ENCODE assay signal across 10 cellular contexts in genomic region chr19:53101518-53101917, GRCh38. TPM values are rescaled to one million over a fixed set of nuclear protein-coding genes. Genes with fewer than 3 reads are reported as not detected.
DNase-seq lines count a peak whose midpoint lies in the region; ATAC-seq, FAIRE-seq and TF ChIP-seq lines count a peak whose summit lies in the region.
"Had no signal": no experiment of that assay in that cellular context is flagged by ENCODE, and none has a peak within 500 bp of the region (broad histone marks: within the 10 kb centered on the region; RNA-seq: fewer than 3 reads in every experiment).

No MANE protein-coding gene starts in this region.

- FAIRE-seq in GM12878 (lab: Jason Lieb, UNC), result peak; percentile 7

- ATAC-seq in GM12878 (no peak), HG03442 (IDR thresholded peaks at IDR 0.05; ENCODE audit: unreplicated experiment) (no peak), HG03432 (IDR thresholded peaks at IDR 0.05; ENCODE audit: unreplicated experiment) (no peak)

- BruUV-seq in Calu3 (replicated peaks; lab: Mats Ljungman, UMichigan) (no TSS peak), GM12878 (replicated peaks; lab: Mats Ljungman, UMichigan) (no TSS peak)

- peaks cover 31% of the 10 kb centered on the region for H3K36me3 ChIP-seq in KOPT-K1 (ENCODE audit: insufficient read depth, low read length)
- peaks cover 0 to 7% of the 10 kb centered on the region in 2 experiments; a peak in 1 of 4 replicates for H3K36me3 ChIP-seq in GM12878 (ENCODE audit: control insufficient read depth in 2 of 2, insufficient read depth in 2 of 2, low read length in 1 of 2)

- H3K4me1 Mint-ChIP-seq in Calu3 (ENCODE audit: low read depth, unreplicated experiment) (no peaks in the 10 kb centered on the region), nephron (peaks cover 39% of the 10 kb centered on the region)

- H3K9me3 Mint-ChIP-seq in Calu3 (ENCODE audit: low read depth, unreplicated experiment) (peaks cover 24% of the 10 kb centered on the region), nephron (no peaks in the 10 kb centered on the region)

- TF ChIP-seq CTCF in Calu3 (IDR thresholded peaks at IDR 0.05; ENCODE audit: unreplicated experiment) (no peak), GM12878 (IDR thresholded peaks at IDR 0.05 in 2 of 3, conservative IDR thresholded peaks at IDR 0.05 in 1 of 3; ENCODE audit: control insufficient read depth in 2 of 3, extremely low read depth in 1 of 3, insufficient read depth in 1 of 3, low read depth in 3 of 3, low read length in 3 of 3) (no peak), nephron (IDR thresholded peaks at IDR 0.05; ENCODE audit: unreplicated experiment in 3 of 3) (no peak)

- no peak overlapping the region for H2AFZ ChIP-seq in GM12878 (ENCODE audit: control insufficient read depth, low read depth, low read length)

- CTCF ChIA-PET in Calu3 (lab: Charles Lee), result interaction anchor here (0.6 kb wide), 1 partner anchor 705 kb away, joined by 3 read pairs; no protein-coding TSS in a partner anchor
- CTCF ChIA-PET in GM12878 (lab: Yijun Ruan, JAX), result interaction anchor here (0.6 to 0.8 kb wide), 2 partner anchors 90 to 94 kb away, joined by 3 read pairs; no protein-coding TSS in a partner anchor
- CTCF ChIA-PET in HEK293T (lab: Yijun Ruan, JAX), result no interaction called here

- peak overlapping the region; percentile 92 for H3K4me2 ChIP-seq in GM12878 (ENCODE audit: control insufficient read depth, insufficient read depth)

- H3K9ac ChIP-seq in GM12878 (ENCODE audit: control insufficient read depth, insufficient read depth, low read length), result peak overlapping the region; percentile 4; the same call in 1 of the 2 replicates

- H3K4me3 ChIP-seq in GM12878, result peak overlapping the region; percentile 84

- TF ChIP-seq RAD21 in GM12878 (IDR thresholded peaks at IDR 0.05; ENCODE audit: insufficient read depth, low read depth, low read length), result no peak

- H3K79me2 ChIP-seq in GM12878 (ENCODE audit: control insufficient read depth, insufficient read depth, low read length), result peaks cover 27% of the 10 kb centered on the region

- RAD21 ChIA-PET in GM12878 (lab: Charles Lee; ENCODE audit: unreplicated experiment), result no interaction called here

- 38% methylated on average over 1 of the region's 1 CpG for WGBS in GM12878 (ENCODE audit: insufficient coverage, insufficient replicate concordance, low lambda C conversion rate, missing lambda C conversion rate)

- H3K9me3 ChIP-seq in KOPT-K1 (ENCODE audit: insufficient read depth, low read length, poor library complexity, severe bottlenecking) (no peaks in the 10 kb centered on the region), GM12878 (replicated peaks; ENCODE audit: control insufficient read depth, insufficient read depth, low read length) (peaks cover 4% of the 10 kb centered on the region; the same call in 1 of the 3 replicates)

- H3K27ac Mint-ChIP-seq in Calu3 (ENCODE audit: unreplicated experiment), result no peak overlapping the region
- peak overlapping the region in 1 of 3 experiments; percentile 56 for H3K27ac Mint-ChIP-seq in nephron

- H3K27me3 Mint-ChIP-seq in Calu3 (ENCODE audit: unreplicated experiment) (no peaks in the 10 kb centered on the region), nephron (ENCODE audit: low read depth) (no peaks in the 10 kb centered on the region)

- H4K20me1 ChIP-seq in GM12878 (ENCODE audit: control insufficient read depth, insufficient read depth), result no peaks in the 10 kb centered on the region

- in situ Hi-C loops in GM12878 (cut with MboI), result no loop called here

- TF ChIP-seq EP300 in GM12878 (IDR thresholded peaks at IDR 0.05; ENCODE audit: borderline replicate concordance in 1 of 2, control insufficient read depth in 1 of 2, low read depth in 2 of 2, low read length in 2 of 2), result no peak

- no peaks in the 10 kb centered on the region for H3K27me3 ChIP-seq in GM12878 (replicated peaks in 1 of 2; ENCODE audit: control insufficient read depth in 2 of 2, insufficient read depth in 2 of 2, low read length in 1 of 2)

- 0 out of 2 replicates have a peak, but pooled peaks cover 4% of the 10 kb centered on the region for H3K4me1 ChIP-seq in GM12878 (ENCODE audit: control insufficient read depth, insufficient read depth, low read length)

- SMC1A ChIA-PET in GM12878 (lab: Charles Lee; ENCODE audit: uncharacterized antibody, unreplicated experiment), result interaction anchor here (0.6 kb wide), 1 partner anchor 145 kb away, joined by 3 read pairs; no protein-coding TSS in a partner anchor

- POLR2A ChIA-PET in GM12878 (lab: Charles Lee) (interaction anchor here (1.6 kb wide), 1 partner anchor 138 kb away, joined by 3 read pairs; no protein-coding TSS in a partner anchor), HEK293T (lab: Yijun Ruan, JAX) (no interaction called here)

- DNase-seq in Calu3, result no peak
- DNase-seq in GM12878 (ENCODE audit: low read depth, low spot score), result no peak
- no peak for DNase-seq in SKM-1 treated with dmso at 0.1 percent for 144 hours (lab: John Stamatoyannopoulos, UW; ENCODE audit: unreplicated experiment)
- DNase-seq in HEK293T (ENCODE audit: extremely low spot score), result no peak
- DNase-seq: islet precursor cell, NCI-H187 treated with DMSO at 0.1 percent for 48 hours had no signal

- intact Hi-C loops in Calu3 (cut with micrococcal nuclease; ENCODE audit: unreplicated experiment) (no loop called here), GM12878 (cut with micrococcal nuclease; ENCODE audit: unreplicated experiment) (loop anchor here (5.0 to 10.0 kb wide), 2 partner anchors 139 to 1003 kb away; partner anchors contain the start of genes NDUFA3, OSCAR and ZNF816)

- H3K27ac ChIP-seq in KOPT-K1 (ENCODE audit: low read depth, low read length, poor library complexity, severe bottlenecking), result peak overlapping the region; percentile 83
- no peak overlapping the region for H3K27ac ChIP-seq in GM12878 (ENCODE audit: control insufficient read depth, insufficient read depth)

- H3K4me3 Mint-ChIP-seq in Calu3 (ENCODE audit: low read depth, unreplicated experiment) (peak overlapping the region; percentile 70), nephron (peak overlapping the region; percentile 88 to 90 (median 89))

- no peak for TF ChIP-seq POLR2A in GM12878 (IDR thresholded peaks at IDR 0.05; ENCODE audit: low read depth, low read length)

- H3K36me3 Mint-ChIP-seq in Calu3 (ENCODE audit: insufficient read depth, unreplicated experiment) (peaks cover 25% of the 10 kb centered on the region), nephron (ENCODE audit: low read depth) (peaks cover 40% of the 10 kb centered on the region)

RNA-seq across cellular contexts. Expression of gene ZNF160, which starts 1.7 kb away (rescaled TPM):
- total RNA-seq in Calu3 (2022) (7.7 and 7.8 TPM in 2 replicates), GM12878 (2014; rRNA removed) (12.9 and 14.6 TPM in 2 replicates), GM12878 (2014; rRNA removed; fragmentation: Illumina TruSeq; extraction: Trizol) (16.9 and 17.4 TPM in 2 replicates), GM12878 (2021) (11.4 and 12.4 TPM in 2 replicates)
- 466 and 482 TPM in 2 replicates for total RNA-seq in GM12878 (2013; cell fraction: nucleolus; rRNA removed)
- polyA plus RNA-seq in GM12878 (2011; ENCODE audit: low read depth), result 10.9 TPM
- polyA plus RNA-seq in GM12878 (2011; rRNA removed) (18.6 and 29.9 TPM in 2 replicates), GM12878 (2014; fragmentation: Illumina TruSeq; extraction: Trizol) (12.3 and 12.4 TPM in 2 replicates), GM12878 (2014; fragmentation: Nextera tagmentation; extraction: Ambion mirVana) (1 to 10 TPM; 2.8 to 3.2 TPM), GM12878 (2014; rRNA removed) (9.5 and 10.9 TPM in 2 replicates), GM12878 (2016; fragmentation: Nextera tagmentation; extraction: Ambion mirVana) (10 to 100 TPM in 1 of 2 experiments, 1 to 10 TPM in 1; 7.2 to 11.9 TPM)
- polyA plus RNA-seq in GM12878 (2011; cell fraction: cytosol; rRNA removed), result 17.9 and 21.8 TPM in 2 replicates
- polyA plus RNA-seq in GM12878 (2011; cell fraction: nucleus; rRNA removed), result 36.2 and 42.5 TPM in 2 replicates
- 16.0 and 28.2 TPM in 2 replicates for polyA plus RNA-seq in GM12878 (2012)
- 27.6 and 38.0 TPM in 2 replicates for polyA minus RNA-seq in GM12878 (2011; rRNA and poly(A)+ RNA removed)
- 11.3 and 12.7 TPM in 2 replicates for polyA minus RNA-seq in GM12878 (2011; cell fraction: cytosol; rRNA and poly(A)+ RNA removed)
- 27.9 and 43.1 TPM in 2 replicates for polyA minus RNA-seq in GM12878 (2011; cell fraction: nucleus; rRNA and poly(A)+ RNA removed)

RNA-seq across cellular contexts. Expression of gene ZNF415, which starts 31.2 kb away (rescaled TPM):
- not detected in 2 replicates for total RNA-seq in Calu3 (2022)
- 0.17 and 0.95 TPM in 2 replicates for total RNA-seq in GM12878 (2013; cell fraction: nucleolus; rRNA removed)
- total RNA-seq in GM12878 (2014; rRNA removed), result 0.06 TPM in 1 of 2 replicates, not detected in the other
- 0.13 TPM in 1 of 2 replicates, not detected in the other for total RNA-seq in GM12878 (2014; rRNA removed; fragmentation: Illumina TruSeq; extraction: Trizol)
- not detected in 2 replicates for total RNA-seq in GM12878 (2021)
- 0.12 TPM for polyA plus RNA-seq in GM12878 (2011; ENCODE audit: low read depth)
- polyA plus RNA-seq in GM12878 (2011; rRNA removed), result 0.03 TPM in 1 of 2 replicates, not detected in the other
- polyA plus RNA-seq in GM12878 (2011; cell fraction: cytosol; rRNA removed), result not detected in 2 replicates
- polyA plus RNA-seq in GM12878 (2011; cell fraction: nucleus; rRNA removed), result not detected in 2 replicates
- 0.31 and 0.42 TPM in 2 replicates for polyA plus RNA-seq in GM12878 (2012)
- 0.04 TPM in 1 of 2 replicates, not detected in the other for polyA plus RNA-seq in GM12878 (2014; fragmentation: Illumina TruSeq; extraction: Trizol)
- polyA plus RNA-seq in GM12878 (2014; fragmentation: Nextera tagmentation; extraction: Ambion mirVana), result not detected
- polyA plus RNA-seq in GM12878 (2014; rRNA removed), result not detected in 2 replicates
- polyA plus RNA-seq in GM12878 (2016; fragmentation: Nextera tagmentation; extraction: Ambion mirVana), result not detected
- not detected in 2 replicates for polyA minus RNA-seq in GM12878 (2011; rRNA and poly(A)+ RNA removed)
- not detected in 2 replicates for polyA minus RNA-seq in GM12878 (2011; cell fraction: cytosol; rRNA and poly(A)+ RNA removed)
- polyA minus RNA-seq in GM12878 (2011; cell fraction: nucleus; rRNA and poly(A)+ RNA removed), result not detected in 2 replicates

RNA-seq across cellular contexts. Expression of gene ERVV-2, which starts 57.0 kb away (rescaled TPM):
- total RNA-seq in Calu3 (2022) (not detected in 2 replicates), GM12878 (2014; rRNA removed) (not detected in 2 replicates), GM12878 (2014; rRNA removed; fragmentation: Illumina TruSeq; extraction: Trizol) (not detected in 2 replicates), GM12878 (2021) (not detected in 2 replicates)
- total RNA-seq in GM12878 (2013; cell fraction: nucleolus; rRNA removed), result not detected in 2 replicates
- polyA plus RNA-seq in GM12878 (2011; ENCODE audit: low read depth), result not detected
- polyA plus RNA-seq in GM12878 (2011; rRNA removed) (0.04 TPM in 2 replicates), GM12878 (2014; fragmentation: Illumina TruSeq; extraction: Trizol) (not detected in 2 replicates), GM12878 (2014; fragmentation: Nextera tagmentation; extraction: Ambion mirVana) (not detected), GM12878 (2014; rRNA removed) (not detected in 2 replicates), GM12878 (2016; fragmentation: Nextera tagmentation; extraction: Ambion mirVana) (not detected)
- polyA plus RNA-seq in GM12878 (2011; cell fraction: cytosol; rRNA removed), result not detected in 2 replicates
- polyA plus RNA-seq in GM12878 (2011; cell fraction: nucleus; rRNA removed), result not detected in 2 replicates
- not detected in 2 replicates for polyA plus RNA-seq in GM12878 (2012)
- not detected in 2 replicates for polyA minus RNA-seq in GM12878 (2011; rRNA and poly(A)+ RNA removed)
- not detected in 2 replicates for polyA minus RNA-seq in GM12878 (2011; cell fraction: cytosol; rRNA and poly(A)+ RNA removed)
- polyA minus RNA-seq in GM12878 (2011; cell fraction: nucleus; rRNA and poly(A)+ RNA removed), result not detected in 2 replicates

RNA-seq across cellular contexts. Expression of gene ZNF347, which starts 57.3 kb away (rescaled TPM):
- not detected in 2 replicates for total RNA-seq in Calu3 (2022)
- 8.9 and 10.7 TPM in 2 replicates for total RNA-seq in GM12878 (2013; cell fraction: nucleolus; rRNA removed)
- 1.8 and 2.5 TPM in 2 replicates for total RNA-seq in GM12878 (2014; rRNA removed)
- 3.3 and 3.5 TPM in 2 replicates for total RNA-seq in GM12878 (2014; rRNA removed; fragmentation: Illumina TruSeq; extraction: Trizol)
- 2.7 and 3.4 TPM in 2 replicates for total RNA-seq in GM12878 (2021)
- 3.0 TPM for polyA plus RNA-seq in GM12878 (2011; ENCODE audit: low read depth)
- 0.75 and 0.84 TPM in 2 replicates for polyA plus RNA-seq in GM12878 (2011; rRNA removed)
- 0.22 and 0.32 TPM in 2 replicates for polyA plus RNA-seq in GM12878 (2011; cell fraction: cytosol; rRNA removed)
- 0.54 and 1.0 TPM in 2 replicates for polyA plus RNA-seq in GM12878 (2011; cell fraction: nucleus; rRNA removed)
- 2.3 and 2.8 TPM in 2 replicates for polyA plus RNA-seq in GM12878 (2012)
- polyA plus RNA-seq in GM12878 (2014; fragmentation: Illumina TruSeq; extraction: Trizol), result 1.6 and 1.9 TPM in 2 replicates
- polyA plus RNA-seq in GM12878 (2014; fragmentation: Nextera tagmentation; extraction: Ambion mirVana), result 1 to 10 TPM in 1 of 2 experiments, under 1 TPM in 1; 0.61 to 2.0 TPM
- 1.0 and 2.9 TPM in 2 replicates for polyA plus RNA-seq in GM12878 (2014; rRNA removed)
- polyA plus RNA-seq in GM12878 (2016; fragmentation: Nextera tagmentation; extraction: Ambion mirVana), result 1 to 10 TPM; 1.1 to 1.6 TPM
- 1.0 and 1.5 TPM in 2 replicates for polyA minus RNA-seq in GM12878 (2011; rRNA and poly(A)+ RNA removed)
- 0.21 and 0.27 TPM in 2 replicates for polyA minus RNA-seq in GM12878 (2011; cell fraction: cytosol; rRNA and poly(A)+ RNA removed)
- 0.24 and 1.1 TPM in 2 replicates for polyA minus RNA-seq in GM12878 (2011; cell fraction: nucleus; rRNA and poly(A)+ RNA removed)
